In the genomic region with DNA sequence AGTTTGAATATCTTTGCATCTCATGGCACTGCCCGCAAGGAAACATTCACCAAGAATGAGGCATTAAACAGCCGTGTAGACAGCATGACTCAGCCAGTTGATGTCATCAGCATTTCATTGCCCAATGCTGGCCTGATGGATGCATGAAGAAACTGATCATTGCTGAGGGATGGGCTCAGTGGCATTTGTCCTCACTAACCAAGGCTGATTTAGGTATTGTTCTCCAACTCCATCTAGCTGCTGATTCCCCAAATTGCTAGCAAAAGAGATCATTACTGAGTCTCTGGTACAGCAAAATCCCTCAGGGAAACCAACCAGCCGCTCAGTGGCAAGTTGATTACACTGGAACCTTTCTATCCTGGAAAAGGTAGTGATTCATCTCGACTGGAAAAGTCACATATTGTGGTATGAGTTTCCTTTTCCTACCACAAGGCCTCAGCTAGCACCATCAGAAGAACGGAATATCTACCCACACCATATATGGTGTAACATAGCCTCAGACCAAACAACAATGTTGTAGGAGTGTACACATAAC, we compare ENCODE assay signal across 10 cellular contexts.
DNase-seq lines count a peak whose midpoint lies in the region; ATAC-seq, FAIRE-seq and TF ChIP-seq lines count a peak whose summit lies in the region.
"Had no signal": no experiment of that assay in that cellular context is flagged by ENCODE, and none has a peak within 500 bp of the region (broad histone marks: within the 10 kb centered on the region; RNA-seq: fewer than 3 reads in every experiment).

No MANE protein-coding gene starts in this region.

- TF ChIP-seq CTCF in K562 (IDR thresholded peaks at IDR 0.05 in 2 of 3, conservative IDR thresholded peaks at IDR 0.05 in 1 of 3; ENCODE audit: insufficient read depth in 2 of 3, low read depth in 1 of 3, low read length in 3 of 3), result no peak

- H3K9me3 ChIP-seq in K562 (replicated peaks; ENCODE audit: control insufficient read depth, insufficient read depth, low read depth, low read length), result no peaks in the 10 kb centered on the region
- no peaks in the 10 kb centered on the region for H3K9me3 ChIP-seq in mesodermal cell (ENCODE audit: control insufficient read depth, low read length)

- ATAC-seq in K562 (no peak), GM19452 (IDR thresholded peaks at IDR 0.05; ENCODE audit: unreplicated experiment) (no peak)

- CTCF ChIA-PET in K562 (lab: Yijun Ruan, JAX; ENCODE audit: low intra/inter-chr PET ratio), result no interaction called here
- CTCF ChIA-PET in HEK293T (lab: Yijun Ruan, JAX), result no interaction called here

- H3K4me3 ChIP-seq in K562 (no peak overlapping the region), mesodermal cell (ENCODE audit: extremely low read depth, insufficient read depth, low read length, poor library complexity, severe bottlenecking) (no peak overlapping the region)

- POLR2A ChIA-PET in K562 (lab: Yijun Ruan, JAX) (no interaction called here), HEK293T (lab: Yijun Ruan, JAX) (no interaction called here)

- no peaks in the 10 kb centered on the region for H3K27me3 ChIP-seq in K562 (ENCODE audit: control insufficient read depth in 2 of 2, insufficient read depth in 2 of 2, low read length in 2 of 2)

- no peaks in the 10 kb centered on the region for H4K20me1 ChIP-seq in K562 (replicated peaks; ENCODE audit: control insufficient read depth, insufficient read depth, low read length)

- H3K4me2 ChIP-seq in K562 (ENCODE audit: insufficient read depth, low read length), result no peak overlapping the region

- H3K27ac ChIP-seq in K562 (ENCODE audit: extremely low read depth, low read depth, low read length) (no peak overlapping the region), mesodermal cell (ENCODE audit: low read depth, low read length, severe bottlenecking) (peak overlapping the region; percentile 57)
- H3K27ac ChIP-seq: parathyroid adenoma had no signal

- in situ Hi-C loops in K562 (cut with MboI), result no loop called here

- FAIRE-seq in K562 (lab: Jason Lieb, UNC) (no peak), GM12892 (lab: Jason Lieb, UNC) (no peak)

- DNase-seq in GM03348 (ENCODE audit: low spot score), result peak; percentile 81
- peak; percentile 37 for DNase-seq in NCI-H146 treated with DMSO at 0.1 percent for 48 hours (lab: John Stamatoyannopoulos, UW; ENCODE audit: unreplicated experiment)
- no peak for DNase-seq in K562 (ENCODE audit: extremely low read depth in 1 of 4, low spot score in 3 of 4)
- no peak for DNase-seq in GM12892 (ENCODE audit: insufficient read length)
- DNase-seq in HEK293T (ENCODE audit: extremely low spot score), result no peak
- no peak for DNase-seq in activated gamma-delta T cell treated with Interleukin-2 at 50 U/mL for 16 hours
- DNase-seq: activated CD4-positive, CD25-positive, alpha-beta regulatory T cell had no signal

- no peak for TF ChIP-seq EP300 in K562 (IDR thresholded peaks at IDR 0.05; ENCODE audit: low read length)

- TF ChIP-seq POLR2A in K562 (conservative IDR thresholded peaks at IDR 0.05), result no peak
- no peak for TF ChIP-seq POLR2A in GM12892 (IDR thresholded peaks at IDR 0.05; ENCODE audit: low read depth, low read length)

- H3K9me1 ChIP-seq in K562 (ENCODE audit: control insufficient read depth, insufficient read depth, low read length), result no peaks in the 10 kb centered on the region

- intact Hi-C loops in K562 (cut with micrococcal nuclease), result no loop called here

- no TSS peak for BruUV-seq in K562 (replicated peaks; lab: Mats Ljungman, UMichigan)

- H3K36me3 ChIP-seq in K562 (ENCODE audit: control insufficient read depth, insufficient read depth, low read length), result no peaks in the 10 kb centered on the region
- H3K36me3 ChIP-seq in mesodermal cell (ENCODE audit: control insufficient read depth, insufficient read depth, low read length), result no peaks in the 10 kb centered on the region

- TF ChIP-seq RAD21 in K562 (CRISPR knock-in tag; conservative IDR thresholded peaks at IDR 0.05 in 1 of 2, IDR thresholded peaks at IDR 0.05 in 1 of 2), result peak in 1 of 2 experiments; percentile 27; a peak in 1 of 4 replicates

- H3K4me1 ChIP-seq in K562 (replicated peaks in 1 of 2; ENCODE audit: control insufficient read depth in 2 of 2, insufficient read depth in 2 of 2, low read length in 2 of 2) (no peaks in the 10 kb centered on the region), mesodermal cell (ENCODE audit: control insufficient read depth, insufficient read depth, low read length, poor library complexity, severe bottlenecking) (peaks cover 7% of the 10 kb centered on the region)
- H3K4me1 ChIP-seq: parathyroid adenoma had no signal

- no peak overlapping the region for H3K9ac ChIP-seq in K562 (ENCODE audit: insufficient read depth in 1 of 2, low read depth in 2 of 2, low read length in 2 of 2)
- H3K9ac ChIP-seq: parathyroid adenoma had no signal

- H2AFZ ChIP-seq in K562 (ENCODE audit: low read depth, low read length), result no peak overlapping the region
- H2AFZ ChIP-seq: parathyroid adenoma had no signal

- WGBS in K562 (ENCODE audit: insufficient coverage, low coverage, missing lambda C conversion rate), result 2% methylated on average over 5 of the region's 5 CpGs
- 12 to 18% methylated on average over 3 of the region's 5 CpGs for WGBS in mesodermal cell (ENCODE audit: insufficient coverage in 2 of 2), 2 experiments

- H3K79me2 ChIP-seq in K562 (ENCODE audit: control insufficient read depth, insufficient read depth, low read length), result no peaks in the 10 kb centered on the region
- H3K79me2 ChIP-seq: parathyroid adenoma had no signal

TF ChIP-seq in K562, 482 proteins besides CTCF, POLR2A, EP300 and RAD21 (continues in another document):
- TF ChIP-seq HDAC8 (tag; IDR thresholded peaks at IDR 0.05) (no peak), NCOR1 (IDR thresholded peaks at IDR 0.05) (no peak), CEBPG (CRISPR knock-in tag; IDR thresholded peaks at IDR 0.05) (no peak), CEBPG (tag; conservative IDR thresholded peaks at IDR 0.05 in 1 of 2, IDR thresholded peaks at IDR 0.05 in 1 of 2) (peak; percentile 7 to 73; a peak in 2 of 4 replicates), HNRNPUL1 (IDR thresholded peaks at IDR 0.05; ENCODE audit: low read length) (no peak), MAFG (tag; conservative IDR thresholded peaks at IDR 0.05) (0 out of 2 replicates have a peak, but pooled peaks have one; percentile 8), RFX7 (CRISPR knock-in tag; IDR thresholded peaks at IDR 0.05) (no peak), NFE2 (IDR thresholded peaks at IDR 0.05; ENCODE audit: low read depth) (0 out of 2 replicates have a peak, but pooled peaks have one; percentile 22), ZNF384 (IDR thresholded peaks at IDR 0.05; ENCODE audit: low read depth, low read length) (no peak), BRD9 (IDR thresholded peaks at IDR 0.05; ENCODE audit: low read depth, partially characterized antibody) (no peak)
- TF ChIP-seq, protein P1, sequence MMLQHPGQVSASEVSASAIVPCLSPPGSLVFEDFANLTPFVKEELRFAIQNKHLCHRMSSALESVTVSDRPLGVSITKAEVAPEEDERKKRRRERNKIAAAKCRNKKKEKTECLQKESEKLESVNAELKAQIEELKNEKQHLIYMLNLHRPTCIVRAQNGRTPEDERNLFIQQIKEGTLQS (IDR thresholded peaks at IDR 0.05), result peak; percentile 30
- TF ChIP-seq, protein P1 (CRISPR knock-in tag; conservative IDR thresholded peaks at IDR 0.05), result no peak

TF ChIP-seq in HEK293T, 16 proteins besides CTCF, POLR2A, EP300 and RAD21:
- TF ChIP-seq LEF1 (IDR thresholded peaks at IDR 0.05; ENCODE audit: borderline replicate concordance) (no peak), FOXK2 (IDR thresholded peaks at IDR 0.05) (no peak), BHLHE40 (IDR thresholded peaks at IDR 0.05; ENCODE audit: borderline replicate concordance) (no peak), HDGF (IDR thresholded peaks at IDR 0.05; ENCODE audit: borderline replicate concordance) (no peak), TARDBP (IDR thresholded peaks at IDR 0.05) (no peak), ARNT (IDR thresholded peaks at IDR 0.05) (no peak), L3MBTL2 (conservative IDR thresholded peaks at IDR 0.05) (no peak)
- TF ChIP-seq, protein P2, sequence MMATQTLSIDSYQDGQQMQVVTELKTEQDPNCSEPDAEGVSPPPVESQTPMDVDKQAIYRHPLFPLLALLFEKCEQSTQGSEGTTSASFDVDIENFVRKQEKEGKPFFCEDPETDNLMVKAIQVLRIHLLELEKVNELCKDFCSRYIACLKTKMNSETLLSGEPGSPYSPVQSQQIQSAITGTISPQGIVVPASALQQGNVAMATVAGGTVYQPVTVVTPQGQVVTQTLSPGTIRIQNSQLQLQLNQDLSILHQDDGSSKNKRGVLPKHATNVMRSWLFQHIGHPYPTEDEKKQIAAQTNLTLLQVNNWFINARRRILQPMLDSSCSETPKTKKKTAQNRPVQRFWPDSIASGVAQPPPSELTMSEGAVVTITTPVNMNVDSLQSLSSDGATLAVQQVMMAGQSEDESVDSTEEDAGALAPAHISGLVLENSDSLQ (IDR thresholded peaks at IDR 0.05), result no peak
TF ChIP-seq in HEK293T: peak in this region for 0.

Comparison
In these comparisons a context has a peak if more than half of its experiments do, and no peak if none do; other contexts are left out.
1. DNase-seq: peak in GM03348 (single experiment) and NCI-H146 treated with DMSO at 0.1 percent for 48 hours (single experiment); none in K562 (0 of 4), GM12892 (single experiment), HEK293T (single experiment) and activated gamma-delta T cell treated with Interleukin-2 at 50 U/mL for 16 hours (single experiment).